In genomic region chr6:17600527-17601388, GRCh38 we compare ENCODE assay signal across 1 cellular context.
A peak's percentile ranks its signal among the peaks of the same experiment; 100 is the strongest.
TF ChIP-seq lines count a peak whose summit lies in the region.

No MANE protein-coding gene starts in this region.

TF ChIP-seq in GM12878, 131 proteins besides CTCF, POLR2A, EP300 and RAD21 (continued from another document):
- TF ChIP-seq, protein P1, sequence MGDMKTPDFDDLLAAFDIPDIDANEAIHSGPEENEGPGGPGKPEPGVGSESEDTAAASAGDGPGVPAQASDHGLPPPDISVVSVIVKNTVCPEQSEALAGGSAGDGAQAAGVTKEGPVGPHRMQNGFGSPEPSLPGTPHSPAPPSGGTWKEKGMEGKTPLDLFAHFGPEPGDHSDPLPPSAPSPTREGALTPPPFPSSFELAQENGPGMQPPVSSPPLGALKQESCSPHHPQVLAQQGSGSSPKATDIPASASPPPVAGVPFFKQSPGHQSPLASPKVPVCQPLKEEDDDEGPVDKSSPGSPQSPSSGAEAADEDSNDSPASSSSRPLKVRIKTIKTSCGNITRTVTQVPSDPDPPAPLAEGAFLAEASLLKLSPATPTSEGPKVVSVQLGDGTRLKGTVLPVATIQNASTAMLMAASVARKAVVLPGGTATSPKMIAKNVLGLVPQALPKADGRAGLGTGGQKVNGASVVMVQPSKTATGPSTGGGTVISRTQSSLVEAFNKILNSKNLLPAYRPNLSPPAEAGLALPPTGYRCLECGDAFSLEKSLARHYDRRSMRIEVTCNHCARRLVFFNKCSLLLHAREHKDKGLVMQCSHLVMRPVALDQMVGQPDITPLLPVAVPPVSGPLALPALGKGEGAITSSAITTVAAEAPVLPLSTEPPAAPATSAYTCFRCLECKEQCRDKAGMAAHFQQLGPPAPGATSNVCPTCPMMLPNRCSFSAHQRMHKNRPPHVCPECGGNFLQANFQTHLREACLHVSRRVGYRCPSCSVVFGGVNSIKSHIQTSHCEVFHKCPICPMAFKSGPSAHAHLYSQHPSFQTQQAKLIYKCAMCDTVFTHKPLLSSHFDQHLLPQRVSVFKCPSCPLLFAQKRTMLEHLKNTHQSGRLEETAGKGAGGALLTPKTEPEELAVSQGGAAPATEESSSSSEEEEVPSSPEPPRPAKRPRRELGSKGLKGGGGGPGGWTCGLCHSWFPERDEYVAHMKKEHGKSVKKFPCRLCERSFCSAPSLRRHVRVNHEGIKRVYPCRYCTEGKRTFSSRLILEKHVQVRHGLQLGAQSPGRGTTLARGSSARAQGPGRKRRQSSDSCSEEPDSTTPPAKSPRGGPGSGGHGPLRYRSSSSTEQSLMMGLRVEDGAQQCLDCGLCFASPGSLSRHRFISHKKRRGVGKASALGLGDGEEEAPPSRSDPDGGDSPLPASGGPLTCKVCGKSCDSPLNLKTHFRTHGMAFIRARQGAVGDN (IDR thresholded peaks at IDR 0.05) = peak; percentile 43; the same call in 1 of the 2 replicates
- no peak for TF ChIP-seq NFIC (IDR thresholded peaks at IDR 0.05; ENCODE audit: low read depth, low read length)
- TF ChIP-seq ZZZ3 (IDR thresholded peaks at IDR 0.05; ENCODE audit: control insufficient read depth, insufficient read length, low read depth) = no peak
- TF ChIP-seq NFXL1 (IDR thresholded peaks at IDR 0.05; ENCODE audit: borderline replicate concordance) = no peak
- no peak for TF ChIP-seq RAD51 (IDR thresholded peaks at IDR 0.05)
- 0 out of 2 replicates have a peak, but pooled peaks have one; percentile 8 for TF ChIP-seq RUNX3 (IDR thresholded peaks at IDR 0.05; ENCODE audit: low read length)
- no peak for TF ChIP-seq RBBP5 (conservative IDR thresholded peaks at IDR 0.05)
- TF ChIP-seq MYC (IDR thresholded peaks at IDR 0.05; ENCODE audit: insufficient read depth, insufficient read length, insufficient replicate concordance, low read length, severe bottlenecking) = no peak
- no peak for TF ChIP-seq FOS (IDR thresholded peaks at IDR 0.05; ENCODE audit: borderline replicate concordance, extremely low read depth, insufficient read length)
- TF ChIP-seq SMAD5 (IDR thresholded peaks at IDR 0.05; ENCODE audit: low read depth) = no peak
- no peak for TF ChIP-seq POLR2AphosphoS2 (IDR thresholded peaks at IDR 0.05; ENCODE audit: low read depth, low read length)
- TF ChIP-seq SIN3A (IDR thresholded peaks at IDR 0.05; ENCODE audit: low read depth, low read length) = peak; percentile 35; the same call in 1 of the 2 replicates
- TF ChIP-seq SP1 (IDR thresholded peaks at IDR 0.05; ENCODE audit: low read depth, low read length) = no peak
- TF ChIP-seq BMI1 (IDR thresholded peaks at IDR 0.05; ENCODE audit: borderline replicate concordance) = no peak
- no peak; the same call in 1 of the 2 replicates for TF ChIP-seq CBX5 (IDR thresholded peaks at IDR 0.05; ENCODE audit: low read depth)
- TF ChIP-seq ZNF622 (IDR thresholded peaks at IDR 0.05) = no peak
- TF ChIP-seq TCF12 (IDR thresholded peaks at IDR 0.05; ENCODE audit: low read depth, low read length) = no peak
- TF ChIP-seq SMAD1 (IDR thresholded peaks at IDR 0.05; ENCODE audit: low read depth, partially characterized antibody) = no peak
- TF ChIP-seq ZNF592 (IDR thresholded peaks at IDR 0.05) = 0 out of 2 replicates have a peak, but pooled peaks have one; percentile 34
- no peak for TF ChIP-seq ATF7 (IDR thresholded peaks at IDR 0.05; ENCODE audit: low read depth)
- TF ChIP-seq, protein P2, sequence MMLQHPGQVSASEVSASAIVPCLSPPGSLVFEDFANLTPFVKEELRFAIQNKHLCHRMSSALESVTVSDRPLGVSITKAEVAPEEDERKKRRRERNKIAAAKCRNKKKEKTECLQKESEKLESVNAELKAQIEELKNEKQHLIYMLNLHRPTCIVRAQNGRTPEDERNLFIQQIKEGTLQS (IDR thresholded peaks at IDR 0.05; ENCODE audit: borderline replicate concordance, extremely low read depth, low read depth, low read length) = no peak
- TF ChIP-seq CHD1 (IDR thresholded peaks at IDR 0.05; ENCODE audit: low read depth, low read length) = no peak
- no peak for TF ChIP-seq CEBPZ (IDR thresholded peaks at IDR 0.05; ENCODE audit: low read depth, low read length)
- TF ChIP-seq BCLAF1 (IDR thresholded peaks at IDR 0.05) = no peak
- no peak for TF ChIP-seq ETV6 (conservative IDR thresholded peaks at IDR 0.05 in 1 of 2, IDR thresholded peaks at IDR 0.05 in 1 of 2; ENCODE audit: borderline replicate concordance in 1 of 2, low read depth in 1 of 2)
- peak; percentile 40; the same call in 1 of the 2 replicates for TF ChIP-seq IKZF1 (conservative IDR thresholded peaks at IDR 0.05)
- TF ChIP-seq CEBPB (IDR thresholded peaks at IDR 0.05; ENCODE audit: borderline replicate concordance in 1 of 2, low read depth in 2 of 2, low read length in 2 of 2) = no peak
- no peak for TF ChIP-seq CBX3 (IDR thresholded peaks at IDR 0.05; ENCODE audit: borderline replicate concordance, low read depth)
- no peak for TF ChIP-seq GABPA (IDR thresholded peaks at IDR 0.05; ENCODE audit: low read depth)
- peak; percentile 50; the same call in 1 of the 2 replicates for TF ChIP-seq NR2F1 (conservative IDR thresholded peaks at IDR 0.05)
- TF ChIP-seq SMARCA5 (IDR thresholded peaks at IDR 0.05) = no peak
- no peak for TF ChIP-seq EED (IDR thresholded peaks at IDR 0.05; ENCODE audit: low read depth)
- peak; percentile 81 for TF ChIP-seq GATAD2B (conservative IDR thresholded peaks at IDR 0.05; ENCODE audit: low read depth)
- TF ChIP-seq NRF1 (conservative IDR thresholded peaks at IDR 0.05; ENCODE audit: low read depth, low read length) = no peak
- TF ChIP-seq EGR1 (IDR thresholded peaks at IDR 0.05; ENCODE audit: borderline replicate concordance in 1 of 2, low read depth in 2 of 2, low read length in 2 of 2) = peak in 1 of 2 experiments; percentile 97; a peak in 2 of 3 replicates
- no peak for TF ChIP-seq USF2 (IDR thresholded peaks at IDR 0.05; ENCODE audit: borderline replicate concordance, low read depth, low read length)
- no peak for TF ChIP-seq PRDM15 (CRISPR knock-in tag; IDR thresholded peaks at IDR 0.05)
- no peak for TF ChIP-seq TAF1 (IDR thresholded peaks at IDR 0.05; ENCODE audit: borderline replicate concordance, low read depth, low read length)
- TF ChIP-seq MLLT1 (IDR thresholded peaks at IDR 0.05) = no peak
TF ChIP-seq in GM12878: peak in this region for 15.
